8 cellular contexts compared by ENCODE assay signal in genomic region chr20:64057628-64058498, GRCh38. TPM values are rescaled to one million over a fixed set of nuclear protein-coding genes. Genes with fewer than 3 reads are reported as not detected.
A peak's percentile ranks its signal among the peaks of the same experiment; 100 is the strongest.
DNase-seq lines count a peak whose midpoint lies in the region; TF ChIP-seq lines count a peak whose summit lies in the region.

No MANE protein-coding gene starts in this region.

- no peaks in the 10 kb centered on the region for H3K79me1 ChIP-seq in mesenchymal stem cell (replicated peaks; ENCODE audit: low read length, poor library complexity, severe bottlenecking)

- TF ChIP-seq CTCF in BJ (IDR thresholded peaks at IDR 0.05; ENCODE audit: insufficient read depth, low read depth, low read length), result peak; percentile 93
- TF ChIP-seq CTCF in coronary artery (IDR thresholded peaks at IDR 0.05), result peak; percentile 66

- CTCF ChIA-PET in BJ (lab: Yijun Ruan, JAX), result interaction anchor here (0.7 to 8.0 kb wide), 14 partner anchors 10 to 193 kb away, joined by 3 to 76 read pairs (median 6); partner anchors contain the start of genes C20orf204, PRPF6, SAMD10 and TPD52L2
- CTCF ChIA-PET in activated CD4-positive, alpha-beta T cell treated with anti-CD3 and anti-CD28 coated beads, Interleukin-2, amount 10 ng/mL, durations not matched to agents 7 days and 5 days (lab: Charles Lee), result interaction anchor here (0.7 to 11.2 kb wide), 17 partner anchors 8 to 537 kb away, joined by 3 to 79 read pairs (median 3); partner anchors contain the start of genes C20orf204, LIME1, PPDPF and PRPF6

- H2BK5ac ChIP-seq in mesenchymal stem cell (ENCODE audit: low read depth, low read length, poor library complexity, severe bottlenecking), result no peak overlapping the region

- H3K4me1 ChIP-seq in GM23248 (ENCODE audit: insufficient read depth) (0 out of 2 replicates have a peak, but pooled peaks cover 5% of the 10 kb centered on the region), mesenchymal stem cell (ENCODE audit: control insufficient read depth, insufficient read depth, low read depth, low read length) (peaks cover 54% of the 10 kb centered on the region)

- H3K23ac ChIP-seq in mesenchymal stem cell (ENCODE audit: low read length in 2 of 2), result no peak overlapping the region

- H3F3A ChIP-seq in GM23248 (ENCODE audit: insufficient read depth), result no peaks in the 10 kb centered on the region

- no peaks in the 10 kb centered on the region for H3K27me3 Mint-ChIP-seq in activated CD4-positive, alpha-beta T cell treated with anti-CD3 and anti-CD28 coated beads, Interleukin-2, amount 10 ng/mL, durations not matched to agents 7 days and 5 days

- peak overlapping the region; percentile 59 to 62 for H2BK12ac ChIP-seq in mesenchymal stem cell (ENCODE audit: low read length in 2 of 2)

- H3K14ac ChIP-seq in mesenchymal stem cell (ENCODE audit: low read length in 2 of 2), result no peak overlapping the region

- no peak for DNase-seq in BJ (ENCODE audit: low read depth)
- DNase-seq in GM23248, result peak; percentile 69
- DNase-seq in NCI-H345 treated with DMSO at 0.1 percent for 48 hours (lab: John Stamatoyannopoulos, UW; ENCODE audit: unreplicated experiment), result peak; percentile 64
- peak; percentile 86 for DNase-seq in activated CD4-positive, alpha-beta T cell treated with anti-CD3 and anti-CD28 coated beads, Interleukin-2, amount 10 ng/mL, durations not matched to agents 7 days and 5 days
- no peak for DNase-seq in coronary artery (ENCODE audit: low spot score)
- DNase-seq in mesenchymal stem cell, result peak; percentile 56
- peak; percentile 56 to 63 for DNase-seq in stimulated activated CD8-positive, alpha-beta memory T cell treated with anti-CD3 and anti-CD28 coated beads, Interleukin-4, amount 100 ng/mL, for 1 hour (ENCODE audit: low read depth in 2 of 2, low spot score in 1 of 2)
- DNase-seq in KG1 (lab: John Stamatoyannopoulos, UW), result no peak

- peaks cover 54% of the 10 kb centered on the region for H3K4me1 Mint-ChIP-seq in activated CD4-positive, alpha-beta T cell treated with anti-CD3 and anti-CD28 coated beads, Interleukin-2, amount 10 ng/mL, durations not matched to agents 7 days and 5 days

- H3K9me3 Mint-ChIP-seq in activated CD4-positive, alpha-beta T cell treated with anti-CD3 and anti-CD28 coated beads, Interleukin-2, amount 10 ng/mL, durations not matched to agents 7 days and 5 days, result no peaks in the 10 kb centered on the region

- peaks cover 1% of the 10 kb centered on the region; the same call in 1 of the 2 replicates for H3K27me3 ChIP-seq in BJ (ENCODE audit: control insufficient read depth, insufficient read depth, low read length)
- no peaks in the 10 kb centered on the region for H3K27me3 ChIP-seq in GM23248 (replicated peaks; ENCODE audit: insufficient read depth)
- H3K27me3 ChIP-seq in mesenchymal stem cell (ENCODE audit: control insufficient read depth in 1 of 2, insufficient read depth in 1 of 2, low read length in 2 of 2), result peaks cover 5 to 56% of the 10 kb centered on the region in 2 experiments

- H2BK15ac ChIP-seq in mesenchymal stem cell (ENCODE audit: low read depth, poor library complexity, severe bottlenecking), result no peak overlapping the region

- WGBS in GM23248 (ENCODE audit: low coverage in 1 of 2, low lambda C conversion rate in 2 of 2, missing lambda C conversion rate in 2 of 2), 2 experiments, result 27 to 30% methylated on average over 28 to 33 of the region's 33 CpGs
- WGBS in mesenchymal stem cell, result 31% methylated on average over 28 of the region's 33 CpGs

- H2AFZ ChIP-seq in GM23248, result no peak overlapping the region
- H2AFZ ChIP-seq in mesenchymal stem cell (ENCODE audit: low read depth, low read length), result no peak overlapping the region

- H3K4me3 ChIP-seq in BJ (ENCODE audit: low read depth, low read length), result no peak overlapping the region
- no peak overlapping the region for H3K4me3 ChIP-seq in GM23248
- H3K4me3 ChIP-seq in coronary artery, result peak overlapping the region; percentile 6
- H3K4me3 ChIP-seq in mesenchymal stem cell (ENCODE audit: insufficient read depth in 1 of 2, low read depth in 1 of 2, low read length in 2 of 2), result no peak overlapping the region

- peak overlapping the region; percentile 78 for H4K8ac ChIP-seq in mesenchymal stem cell (ENCODE audit: low read length)

- H2BK120ac ChIP-seq in mesenchymal stem cell (ENCODE audit: low read depth, low read length), result no peak overlapping the region

- in situ Hi-C loops in GM23248 (cut with MboI), result no loop called here

- H3K4me2 ChIP-seq in GM23248 (ENCODE audit: unreplicated experiment), result no peak overlapping the region
- H3K4me2 ChIP-seq in mesenchymal stem cell (ENCODE audit: low read length, poor library complexity, severe bottlenecking), result no peak overlapping the region

- peak overlapping the region; percentile 91 for H3K27ac Mint-ChIP-seq in activated CD4-positive, alpha-beta T cell treated with anti-CD3 and anti-CD28 coated beads, Interleukin-2, amount 10 ng/mL, durations not matched to agents 7 days and 5 days

- H3K27ac ChIP-seq in GM23248 (no peak overlapping the region), coronary artery (peak overlapping the region in 1 of 2 donors; percentile 74), mesenchymal stem cell (ENCODE audit: low read length, poor library complexity, severe bottlenecking) (peak overlapping the region; percentile 37)

- no peaks in the 10 kb centered on the region for H3K36me3 ChIP-seq in BJ (ENCODE audit: control insufficient read depth, insufficient read depth, low read length)
- no peaks in the 10 kb centered on the region for H3K36me3 ChIP-seq in GM23248 (ENCODE audit: low read depth)
- H3K36me3 ChIP-seq in mesenchymal stem cell (ENCODE audit: control insufficient read depth in 1 of 2, insufficient read depth in 2 of 2, low read depth in 1 of 2, low read length in 2 of 2), result no peaks in the 10 kb centered on the region

- H3K79me2 ChIP-seq in GM23248 (ENCODE audit: insufficient read depth), result no peaks in the 10 kb centered on the region

- no peaks in the 10 kb centered on the region for H4K20me1 ChIP-seq in GM23248 (ENCODE audit: insufficient read depth)

- peak overlapping the region; percentile 9 for H4K91ac ChIP-seq in mesenchymal stem cell (ENCODE audit: low read length)

- no peaks in the 10 kb centered on the region for H3K9me2 ChIP-seq in GM23248 (ENCODE audit: insufficient read depth)

- POLR2A ChIA-PET in BJ (lab: Charles Lee), result no interaction called here
- POLR2A ChIA-PET in activated CD4-positive, alpha-beta T cell treated with anti-CD3 and anti-CD28 coated beads, Interleukin-2, amount 10 ng/mL, durations not matched to agents 7 days and 5 days (lab: Charles Lee), result interaction anchor here (0.6 to 1.5 kb wide), 2 partner anchors 20 to 155 kb away, joined by 4 to 5 read pairs; no protein-coding TSS in a partner anchor

- H3K4me3 Mint-ChIP-seq in activated CD4-positive, alpha-beta T cell treated with anti-CD3 and anti-CD28 coated beads, Interleukin-2, amount 10 ng/mL, durations not matched to agents 7 days and 5 days, result peak overlapping the region; percentile 76

- no peaks in the 10 kb centered on the region for H3K36me3 Mint-ChIP-seq in activated CD4-positive, alpha-beta T cell treated with anti-CD3 and anti-CD28 coated beads, Interleukin-2, amount 10 ng/mL, durations not matched to agents 7 days and 5 days (ENCODE audit: low read depth)

- H3K9ac ChIP-seq in GM23248 (no peak overlapping the region), mesenchymal stem cell (ENCODE audit: low read length) (no peak overlapping the region)

- no peak overlapping the region for H3K4ac ChIP-seq in mesenchymal stem cell (ENCODE audit: low read depth in 1 of 2, low read length in 2 of 2)

- H2AK5ac ChIP-seq in mesenchymal stem cell (ENCODE audit: low read length, severe bottlenecking), result peak overlapping the region; percentile 79

- H3K18ac ChIP-seq in mesenchymal stem cell (ENCODE audit: low read depth in 1 of 2, low read length in 2 of 2), result no peak overlapping the region

- H3K9me3 ChIP-seq in GM23248 (ENCODE audit: low read depth), result no peaks in the 10 kb centered on the region
- H3K9me3 ChIP-seq in mesenchymal stem cell (ENCODE audit: control insufficient read depth, low read length), result no peaks in the 10 kb centered on the region

RNA-seq across cellular contexts. Expression of gene TCEA2, which starts 5.1 kb away (rescaled TPM):
- polyA plus RNA-seq in BJ (2011; rRNA removed) (17.3 and 34.2 TPM in 2 replicates), GM23248 (2016; fragmentation: Nextera tagmentation; extraction: Ambion mirVana) (67.9 and 70.7 TPM in 2 replicates)
- polyA minus RNA-seq in BJ (2011; rRNA and poly(A)+ RNA removed), result 21.5 and 24.3 TPM in 2 replicates
- total RNA-seq in GM23248 (2014; rRNA removed; shearing (Covaris generic)), result 34.3 and 39.2 TPM in 2 replicates
- 10 to 100 TPM; 47.6 to 57.9 TPM for total RNA-seq in activated CD4-positive, alpha-beta T cell treated with anti-CD3 and anti-CD28 coated beads, Interleukin-2, amount 10 ng/mL, durations not matched to agents 7 days and 5 days
- 57.9 TPM for polyA plus RNA-seq in mesenchymal stem cell (2013, experiment 1 of 2)
- 60.9 TPM for polyA plus RNA-seq in mesenchymal stem cell (2013, experiment 2 of 2)

RNA-seq across cellular contexts. Expression of gene SOX18, which starts 8.4 kb away (rescaled TPM):
- polyA plus RNA-seq in BJ (2011; rRNA removed) (not detected in 2 replicates), GM23248 (2016; fragmentation: Nextera tagmentation; extraction: Ambion mirVana) (not detected in 2 replicates)
- not detected in 2 replicates for polyA minus RNA-seq in BJ (2011; rRNA and poly(A)+ RNA removed)
- not detected in 2 replicates for total RNA-seq in GM23248 (2014; rRNA removed; shearing (Covaris generic))
- total RNA-seq in activated CD4-positive, alpha-beta T cell treated with anti-CD3 and anti-CD28 coated beads, Interleukin-2, amount 10 ng/mL, durations not matched to agents 7 days and 5 days, result under 1 TPM; 0.10 to 0.15 TPM
- 0.33 TPM for polyA plus RNA-seq in mesenchymal stem cell (2013, experiment 1 of 2)
- 0.27 TPM for polyA plus RNA-seq in mesenchymal stem cell (2013, experiment 2 of 2)

RNA-seq across cellular contexts. Expression of gene RGS19, which starts 21.5 kb away (rescaled TPM):
- polyA plus RNA-seq in BJ (2011; rRNA removed) (12.1 and 14.5 TPM in 2 replicates), GM23248 (2016; fragmentation: Nextera tagmentation; extraction: Ambion mirVana) (18.7 and 20.9 TPM in 2 replicates)
- polyA minus RNA-seq in BJ (2011; rRNA and poly(A)+ RNA removed), result 9.0 and 11.9 TPM in 2 replicates
- total RNA-seq in GM23248 (2014; rRNA removed; shearing (Covaris generic)), result 7.0 and 13.2 TPM in 2 replicates
- total RNA-seq in activated CD4-positive, alpha-beta T cell treated with anti-CD3 and anti-CD28 coated beads, Interleukin-2, amount 10 ng/mL, durations not matched to agents 7 days and 5 days, result 100 to 1,000 TPM; 105 to 107 TPM
- polyA plus RNA-seq in mesenchymal stem cell (2013, experiment 1 of 2), result 11.6 TPM
- 13.4 TPM for polyA plus RNA-seq in mesenchymal stem cell (2013, experiment 2 of 2)

RNA-seq across cellular contexts. Expression of gene C20orf204, which starts 21.9 kb away (rescaled TPM):
- polyA plus RNA-seq in BJ (2011; rRNA removed) (0.05 and 0.06 TPM in 2 replicates), GM23248 (2016; fragmentation: Nextera tagmentation; extraction: Ambion mirVana) (0.09 and 0.14 TPM in 2 replicates)
- polyA minus RNA-seq in BJ (2011; rRNA and poly(A)+ RNA removed), result 0.26 and 0.38 TPM in 2 replicates
- total RNA-seq in GM23248 (2014; rRNA removed; shearing (Covaris generic)), result 0.32 and 0.51 TPM in 2 replicates
- total RNA-seq in activated CD4-positive, alpha-beta T cell treated with anti-CD3 and anti-CD28 coated beads, Interleukin-2, amount 10 ng/mL, durations not matched to agents 7 days and 5 days, result 1 to 10 TPM; 3.5 to 4.8 TPM
- 0.07 TPM for polyA plus RNA-seq in mesenchymal stem cell (2013, experiment 1 of 2)
- polyA plus RNA-seq in mesenchymal stem cell (2013, experiment 2 of 2), result 0.10 TPM

RNA-seq across cellular contexts. Expression of gene OPRL1, which starts 22.0 kb away (rescaled TPM):
- polyA plus RNA-seq in BJ (2011; rRNA removed) (0.66 and 0.97 TPM in 2 replicates), GM23248 (2016; fragmentation: Nextera tagmentation; extraction: Ambion mirVana) (0.35 and 0.53 TPM in 2 replicates)
- 0.77 and 1.3 TPM in 2 replicates for polyA minus RNA-seq in BJ (2011; rRNA and poly(A)+ RNA removed)
- 0.86 and 1.1 TPM in 2 replicates for total RNA-seq in GM23248 (2014; rRNA removed; shearing (Covaris generic))
- 1 to 10 TPM; 1.6 TPM for total RNA-seq in activated CD4-positive, alpha-beta T cell treated with anti-CD3 and anti-CD28 coated beads, Interleukin-2, amount 10 ng/mL, durations not matched to agents 7 days and 5 days
- polyA plus RNA-seq in mesenchymal stem cell (2013, experiment 1 of 2), result 0.54 TPM
- polyA plus RNA-seq in mesenchymal stem cell (2013, experiment 2 of 2), result 0.40 TPM

Comparison
In these comparisons a context has a peak if more than half of its experiments do, and no peak if none do; other contexts are left out.
1. DNase-seq: peak in GM23248 (single experiment), NCI-H345 treated with DMSO at 0.1 percent for 48 hours (single experiment), activated CD4-positive, alpha-beta T cell treated with anti-CD3 and anti-CD28 coated beads, Interleukin-2, amount 10 ng/mL, durations not matched to agents 7 days and 5 days (single experiment), mesenchymal stem cell (single experiment) and stimulated activated CD8-positive, alpha-beta memory T cell treated with anti-CD3 and anti-CD28 coated beads, Interleukin-4, amount 100 ng/mL, for 1 hour (2 of 2); none in BJ (single experiment), coronary artery (single experiment) and KG1 (single experiment).